1 cellular context compared by ENCODE assay signal in genomic region chr15:71476823-71477222, GRCh38.
TF ChIP-seq lines count a peak whose summit lies in the region.

No MANE protein-coding gene starts in this region.

TF ChIP-seq in GM12878, 131 proteins besides CTCF, POLR2A, EP300 and RAD21 (continued from another document):
- TF ChIP-seq, protein P1, sequence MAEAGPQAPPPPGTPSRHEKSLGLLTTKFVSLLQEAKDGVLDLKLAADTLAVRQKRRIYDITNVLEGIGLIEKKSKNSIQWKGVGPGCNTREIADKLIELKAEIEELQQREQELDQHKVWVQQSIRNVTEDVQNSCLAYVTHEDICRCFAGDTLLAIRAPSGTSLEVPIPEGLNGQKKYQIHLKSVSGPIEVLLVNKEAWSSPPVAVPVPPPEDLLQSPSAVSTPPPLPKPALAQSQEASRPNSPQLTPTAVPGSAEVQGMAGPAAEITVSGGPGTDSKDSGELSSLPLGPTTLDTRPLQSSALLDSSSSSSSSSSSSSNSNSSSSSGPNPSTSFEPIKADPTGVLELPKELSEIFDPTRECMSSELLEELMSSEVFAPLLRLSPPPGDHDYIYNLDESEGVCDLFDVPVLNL (IDR thresholded peaks at IDR 0.05; ENCODE audit: low read depth, low read length), result no peak
- no peak for TF ChIP-seq FOS (IDR thresholded peaks at IDR 0.05; ENCODE audit: borderline replicate concordance, extremely low read depth, insufficient read length)
- no peak for TF ChIP-seq PAX8 (IDR thresholded peaks at IDR 0.05)
- no peak for TF ChIP-seq NR2F1 (conservative IDR thresholded peaks at IDR 0.05)
TF ChIP-seq in GM12878: peak in this region for 0.
